13 cellular contexts compared by ENCODE assay signal in the genomic region with DNA sequence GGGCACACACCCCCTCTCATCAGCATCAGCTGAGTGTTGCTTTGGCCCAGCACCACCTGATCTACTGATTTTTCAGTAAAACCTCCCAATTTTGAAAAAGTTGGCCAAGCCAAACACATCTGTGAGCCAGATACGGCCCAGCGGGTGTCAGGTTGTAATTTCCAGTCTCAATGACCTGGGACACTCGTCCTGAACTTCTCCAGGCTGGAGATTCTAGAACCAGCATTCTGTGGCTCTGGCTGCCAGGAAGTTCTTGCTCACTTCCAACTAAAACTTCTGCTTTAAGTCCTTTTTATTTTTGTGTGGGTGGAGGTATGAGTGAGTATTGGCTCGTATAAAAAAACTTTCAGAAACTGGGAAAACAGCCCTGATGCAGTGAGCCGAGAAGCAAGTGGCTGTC. TPM values are rescaled to one million over a fixed set of nuclear protein-coding genes. Genes with fewer than 3 reads are reported as not detected.
DNase-seq lines count a peak whose midpoint lies in the region; ATAC-seq, FAIRE-seq and TF ChIP-seq lines count a peak whose summit lies in the region.
"Had no signal": no experiment of that assay in that cellular context is flagged by ENCODE, and none has a peak within 500 bp of the region (broad histone marks: within the 10 kb centered on the region; RNA-seq: fewer than 3 reads in every experiment).

No MANE protein-coding gene starts in this region.

- no peak for FAIRE-seq in H1 (lab: Jason Lieb, UNC)

- H3K4me1 ChIP-seq in H1 (replicated peaks in 1 of 4; ENCODE audit: control insufficient read depth in 3 of 4, insufficient read depth in 4 of 4, low read length in 3 of 4) (peaks cover 0 to 13% (median 6%) of the 10 kb centered on the region in 4 experiments; a peak in 4 of 7 replicates), left lung (peaks cover 0 to 25% of the 10 kb centered on the region in 2 donors)
- H3K4me1 ChIP-seq in effector memory CD4-positive, alpha-beta T cell (ENCODE audit: control insufficient read depth, insufficient read depth, low read length, poor library complexity, severe bottlenecking) = no peaks in the 10 kb centered on the region

- no peak overlapping the region for H3K23ac ChIP-seq in H1 (ENCODE audit: insufficient read length)

- no peak for TF ChIP-seq POLR2A in H1 (IDR thresholded peaks at IDR 0.05; ENCODE audit: control extremely low read depth in 1 of 2, low read depth in 2 of 2, low read length in 2 of 2)

- H3K27me3 ChIP-seq in H1 (replicated peaks in 1 of 4; ENCODE audit: control insufficient read depth in 3 of 4, extremely low read depth in 1 of 4, insufficient read depth in 3 of 4, low read length in 3 of 4) = peaks cover 0 to 11% (median 9%) of the 10 kb centered on the region in 4 experiments; a peak in 3 of 7 replicates
- peaks cover 4 to 34% of the 10 kb centered on the region in 2 donors for H3K27me3 ChIP-seq in left lung
- peaks cover 14% of the 10 kb centered on the region for H3K27me3 ChIP-seq in effector memory CD4-positive, alpha-beta T cell (replicated peaks; ENCODE audit: control insufficient read depth, insufficient read depth, low read length, poor library complexity, severe bottlenecking)

- H2BK15ac ChIP-seq in H1 (ENCODE audit: low read length) = no peak overlapping the region

- POLR2A ChIA-PET in H1 (lab: Charles Lee; ENCODE audit: partially characterized antibody) = no interaction called here

- peak; percentile 69 for DNase-seq in GM03348 (ENCODE audit: low spot score)
- DNase-seq in H1 (ENCODE audit: low read depth in 1 of 2, low spot score in 2 of 2) = no peak
- DNase-seq in left lung = no peak
- DNase-seq in stromal cell of bone marrow (ENCODE audit: low read depth) = peak; percentile 53
- DNase-seq in effector memory CD4-positive, alpha-beta T cell = no peak
- no peak for DNase-seq in NCI-H748 (lab: John Stamatoyannopoulos, UW; ENCODE audit: unreplicated experiment)
- DNase-seq: activated CD8-positive, alpha-beta T cell treated with anti-CD3 and anti-CD28 coated beads for 36 hours; activated effector memory CD4-positive, alpha-beta T cell treated with Interleukin-2 at 50 U/mL for 16 hours; NCI-H1694; NCI-H526 treated with DMSO at 0.1 percent for 48 hours; RPMI8226 had no signal

- no peak overlapping the region for H2BK12ac ChIP-seq in H1 (ENCODE audit: low read depth, low read length)

- H2AFZ ChIP-seq in H1 (ENCODE audit: low read length) = no peak overlapping the region

- intact Hi-C loops in left lung (cut with DNase I) = no loop called here

- no peak overlapping the region for H2AK5ac ChIP-seq in H1 (ENCODE audit: low read depth, low read length)

- H3K56ac ChIP-seq in H1 (replicated peaks; ENCODE audit: insufficient read length, low read depth, low read length) = no peak overlapping the region

- H3K36me3 ChIP-seq in H1 (ENCODE audit: control insufficient read depth in 2 of 4, insufficient read depth in 4 of 4, low read length in 3 of 4) (no peaks in the 10 kb centered on the region), left lung (no peaks in the 10 kb centered on the region)
- no peaks in the 10 kb centered on the region for H3K36me3 ChIP-seq in effector memory CD4-positive, alpha-beta T cell (ENCODE audit: control insufficient read depth, insufficient read depth, low read length)

- TF ChIP-seq CTCF in H1 (IDR thresholded peaks at IDR 0.05; ENCODE audit: control extremely low read depth in 1 of 3, insufficient read depth in 1 of 3, low read depth in 1 of 3, low read length in 3 of 3) = no peak
- no peak for TF ChIP-seq CTCF in left lung (IDR thresholded peaks at IDR 0.05)

- no peak overlapping the region for H2BK120ac ChIP-seq in H1 (replicated peaks; ENCODE audit: low read depth, low read length)

- H3K27ac ChIP-seq in H1 (ENCODE audit: low read depth, low read length) (no peak overlapping the region), left lung (no peak overlapping the region)
- H3K27ac ChIP-seq in effector memory CD4-positive, alpha-beta T cell (ENCODE audit: insufficient read depth, low read length, poor library complexity, severe bottlenecking) = no peak overlapping the region

- no peak overlapping the region for H3K4me2 ChIP-seq in H1 (ENCODE audit: insufficient read depth in 1 of 2, low read depth in 2 of 2, low read length in 2 of 2)

- H3K79me1 ChIP-seq in H1 (ENCODE audit: low read depth, low read length) = no peaks in the 10 kb centered on the region

- H3K9ac ChIP-seq in H1 (replicated peaks in 1 of 4; ENCODE audit: extremely low read depth in 1 of 4, low read depth in 3 of 4, low read length in 3 of 4) = no peak overlapping the region

- H3K4ac ChIP-seq in H1 (replicated peaks; ENCODE audit: insufficient read length, low read depth, low read length) = no peak overlapping the region

- no peaks in the 10 kb centered on the region for H4K20me1 ChIP-seq in H1 (replicated peaks in 1 of 2; ENCODE audit: control insufficient read depth in 1 of 2, insufficient read depth in 2 of 2, low read length in 2 of 2)

- no peaks in the 10 kb centered on the region for H3K79me2 ChIP-seq in H1 (ENCODE audit: control insufficient read depth in 1 of 2, insufficient read depth in 2 of 2, low read length in 2 of 2)

- 89% methylated on average over 5 of the region's 5 CpGs; no CpG with 5 or more reads in 1 of the 2 experiments for WGBS in H1 (ENCODE audit: extremely low coverage in 1 of 2, insufficient coverage in 1 of 2, insufficient read length in 1 of 2, insufficient replicate concordance in 2 of 2, low coverage in 1 of 2, low lambda C conversion rate in 2 of 2, missing lambda C conversion rate in 1 of 2), 2 experiments

- peak; percentile 9 for ATAC-seq in left lung
- ATAC-seq in HG02870 (IDR thresholded peaks at IDR 0.05; ENCODE audit: unreplicated experiment) = no peak
- no peak for ATAC-seq in HG02884 (IDR thresholded peaks at IDR 0.05; ENCODE audit: unreplicated experiment)
- ATAC-seq: activated CD8-positive, alpha-beta T cell treated with anti-CD3 and anti-CD28 coated beads for 36 hours had no signal

- H3K4me3 ChIP-seq in H1 (ENCODE audit: extremely low read depth in 1 of 4, insufficient read depth in 2 of 4, low read depth in 3 of 4, low read length in 4 of 4) (no peak overlapping the region), left lung (no peak overlapping the region)
- H3K4me3 ChIP-seq in effector memory CD4-positive, alpha-beta T cell (ENCODE audit: insufficient read depth, low read depth, low read length, poor library complexity, severe bottlenecking) = no peak overlapping the region

- H2BK5ac ChIP-seq in H1 (ENCODE audit: low read depth, low read length) = no peak overlapping the region

- H2BK20ac ChIP-seq in H1 (ENCODE audit: low read length) = no peak overlapping the region

- no peak overlapping the region for H3K18ac ChIP-seq in H1 (ENCODE audit: extremely low read depth, low read length)

- peak overlapping the region; percentile 48; the same call in 1 of the 2 replicates for H4K8ac ChIP-seq in H1 (ENCODE audit: extremely low read depth, insufficient read depth, low read length)

- no peak for TF ChIP-seq RAD21 in H1 (IDR thresholded peaks at IDR 0.05 in 1 of 2, conservative IDR thresholded peaks at IDR 0.05 in 1 of 2; ENCODE audit: low read depth in 2 of 2, low read length in 2 of 2)

- H4K91ac ChIP-seq in H1 (replicated peaks; ENCODE audit: insufficient read length, low read length) = no peak overlapping the region

- CTCF ChIA-PET in H1 (lab: Charles Lee; ENCODE audit: partially characterized antibody) = interaction anchor here (0.6 to 1.6 kb wide), 3 partner anchors 34 to 104 kb away, joined by 3 to 5 read pairs (median 3); no protein-coding TSS in a partner anchor

- no peaks in the 10 kb centered on the region for H3K9me3 ChIP-seq in H1 (ENCODE audit: insufficient read depth in 2 of 2, low read depth in 1 of 2, low read length in 1 of 2)
- no peaks in the 10 kb centered on the region for H3K9me3 ChIP-seq in left lung
- H3K9me3 ChIP-seq in effector memory CD4-positive, alpha-beta T cell (ENCODE audit: control insufficient read depth, low read length) = no peaks in the 10 kb centered on the region

- H3K14ac ChIP-seq in H1 (ENCODE audit: insufficient read length) = no peak overlapping the region

- H3K23me2 ChIP-seq in H1 (ENCODE audit: low read depth, low read length) = peaks cover 3% of the 10 kb centered on the region; the same call in 1 of the 2 replicates

- no peak overlapping the region for H4K5ac ChIP-seq in H1 (ENCODE audit: insufficient read length, low read depth, low read length)

- TF ChIP-seq EP300 in H1 (IDR thresholded peaks at IDR 0.05; ENCODE audit: borderline replicate concordance in 1 of 2, low read depth in 2 of 2, low read length in 2 of 2) = no peak

TF ChIP-seq in H1, 55 proteins besides CTCF, POLR2A, EP300 and RAD21:
- TF ChIP-seq BACH1 (IDR thresholded peaks at IDR 0.05; ENCODE audit: low read length) (no peak), EZH2 (IDR thresholded peaks at IDR 0.05; ENCODE audit: low read depth, low read length, severe bottlenecking) (no peak), CBX8 (IDR thresholded peaks at IDR 0.05; ENCODE audit: borderline replicate concordance, low read depth, low read length) (no peak), SIX5 (IDR thresholded peaks at IDR 0.05; ENCODE audit: low read depth, low read length) (no peak)

RNA-seq across cellular contexts. Expression of gene KIAA1755, which starts 5.1 kb away (rescaled TPM):
- not detected in 2 replicates for total RNA-seq in H1 (2021; fragmentation: NEBNext Ultra II Directional; extraction: Animal tissue kit (Norgen Biotek cat#: 25700))
- 0.23 and 0.27 TPM in 2 replicates for polyA plus RNA-seq in H1 (2011; rRNA removed)
- polyA plus RNA-seq in H1 (2011; cell fraction: cytosol; rRNA removed) = 0.10 TPM
- 0.26 TPM for polyA plus RNA-seq in H1 (2011; cell fraction: nucleus; rRNA removed)
- polyA plus RNA-seq in H1 (2012, experiment 1 of 2) = 0.14 to 0.28 TPM (median 0.20 TPM) in 4 replicates
- polyA plus RNA-seq in H1 (2012, experiment 2 of 2) = 0.26 TPM
- polyA plus RNA-seq in H1 (2013, experiment 1 of 2) = 0.08 TPM
- polyA plus RNA-seq in H1 (2013, experiment 2 of 2) = 0.07 TPM
- 0.07 and 0.09 TPM in 2 replicates for polyA minus RNA-seq in H1 (2011; rRNA and poly(A)+ RNA removed)
- not detected for polyA minus RNA-seq in H1 (2011; cell fraction: cytosol; rRNA and poly(A)+ RNA removed)
- 0.50 TPM for polyA minus RNA-seq in H1 (2011; cell fraction: nucleus; rRNA and poly(A)+ RNA removed)
- total RNA-seq in left lung = 1 to 10 TPM; 2.6 TPM
- total RNA-seq: activated CD8-positive, alpha-beta T cell treated with anti-CD3 and anti-CD28 coated beads for 36 hours had no signal

RNA-seq across cellular contexts. Expression of gene BPI, which starts 48.6 kb away (rescaled TPM):
- not detected in 2 replicates for total RNA-seq in H1 (2021; fragmentation: NEBNext Ultra II Directional; extraction: Animal tissue kit (Norgen Biotek cat#: 25700))
- polyA plus RNA-seq in H1 (2011; rRNA removed) = not detected in 2 replicates
- polyA plus RNA-seq in H1 (2011; cell fraction: cytosol; rRNA removed) = not detected
- polyA plus RNA-seq in H1 (2011; cell fraction: nucleus; rRNA removed) = not detected
- polyA plus RNA-seq in H1 (2012, experiment 1 of 2) = not detected in 4 replicates
- not detected for polyA plus RNA-seq in H1 (2012, experiment 2 of 2)
- polyA plus RNA-seq in H1 (2013, experiment 1 of 2) = not detected
- not detected for polyA plus RNA-seq in H1 (2013, experiment 2 of 2)
- polyA minus RNA-seq in H1 (2011; rRNA and poly(A)+ RNA removed) = not detected in 2 replicates
- not detected for polyA minus RNA-seq in H1 (2011; cell fraction: cytosol; rRNA and poly(A)+ RNA removed)
- not detected for polyA minus RNA-seq in H1 (2011; cell fraction: nucleus; rRNA and poly(A)+ RNA removed)
- under 1 TPM; 0.35 to 0.47 TPM for total RNA-seq in left lung
- total RNA-seq: activated CD8-positive, alpha-beta T cell treated with anti-CD3 and anti-CD28 coated beads for 36 hours had no signal

Comparison
In these comparisons a context has a peak if more than half of its experiments do, and no peak if none do; other contexts are left out.
1. DNase-seq: peak in GM03348 (single experiment) and stromal cell of bone marrow (single experiment); none in H1 (0 of 2), left lung (0 of 2), effector memory CD4-positive, alpha-beta T cell (0 of 3) and NCI-H748 (single experiment).